Comparison of ENCODE assay signal across 1 cellular context in genomic region chr3:20056727-20057611, GRCh38.
TF ChIP-seq lines count a peak whose summit lies in the region.

No MANE protein-coding gene starts in this region.

TF ChIP-seq in K562, 482 proteins besides CTCF, POLR2A, EP300 and RAD21 (continued from another document):
- TF ChIP-seq HMBOX1 (IDR thresholded peaks at IDR 0.05), result 0 out of 2 replicates have a peak, but pooled peaks have one; percentile 10
